Comparison of ENCODE assay signal across 2 cellular contexts in genomic region chr3:51742978-51743377, GRCh38.
TF ChIP-seq lines count a peak whose summit lies in the region.

No MANE protein-coding gene starts in this region.

TF ChIP-seq in HCT116, 20 proteins besides CTCF, POLR2A, EP300 and RAD21:
- TF ChIP-seq FOSL1 (IDR thresholded peaks at IDR 0.05; ENCODE audit: low read depth): peak; percentile 23; the same call in 1 of the 2 replicates
TF ChIP-seq in HCT116: peak in this region for 1; not testable (repeated sequence) for 19.

TF ChIP-seq in H1, 55 proteins besides CTCF, POLR2A, EP300 and RAD21:
- TF ChIP-seq FOSL1 (IDR thresholded peaks at IDR 0.05; ENCODE audit: insufficient read depth, low read depth, low read length): peak; percentile 82
